In genomic region chr20:2460752-2461424, GRCh38 we compare ENCODE assay signal across 17 cellular contexts.
"Had no signal": no experiment of that assay in that cellular context is flagged by ENCODE, and none has a peak within 500 bp of the region (broad histone marks: within the 10 kb centered on the region; RNA-seq: fewer than 3 reads in every experiment).

No MANE protein-coding gene starts in this region.

- H3K9me3 Mint-ChIP-seq: activated B cell treated with CpG ODN at 0.5 μM for 24 hours; activated naive CD4-positive, alpha-beta T cell treated with anti-CD3 and anti-CD28 coated beads, Interleukin-2, amount 50 U/mL, for 72 hours; central memory CD8-positive, alpha-beta T cell; nephron progenitor cell had no signal

- H3K9me3 ChIP-seq: right atrium auricular region, transverse colon, vagina had no signal

- H3K27ac ChIP-seq: brain microvascular endothelial cell, right atrium auricular region, transverse colon, vagina had no signal

- H3K4me3 ChIP-seq: right atrium auricular region, transverse colon, vagina had no signal

- H3K27me3 Mint-ChIP-seq: activated B cell treated with CpG ODN at 0.5 μM for 24 hours; central memory CD8-positive, alpha-beta T cell; progenitor cell of endocrine pancreas had no signal

- H3K4me1 ChIP-seq: right atrium auricular region, transverse colon, vagina had no signal

- DNase-seq: activated B cell treated with CpG ODN at 0.5 μM for 24 hours; activated effector memory CD4-positive, alpha-beta T cell treated with Interleukin-2 at 50 U/mL for 16 hours; anterior cingulate cortex; brain microvascular endothelial cell; cortex of kidney; effector CD4-positive, alpha-beta T cell; foreskin melanocyte; nephron progenitor cell; small intestine; stimulated activated CD4-positive, alpha-beta T cell treated with anti-CD3 and anti-CD28 coated beads, Interleukin-4, amount 100 ng/mL, for 24 hours; stimulated activated naive CD4-positive, alpha-beta T cell treated with Interleukin-2 at 50 U/mL for 16 hours; transverse colon had no signal

- H3K4me3 Mint-ChIP-seq: activated B cell treated with CpG ODN at 0.5 μM for 24 hours; central memory CD8-positive, alpha-beta T cell; nephron progenitor cell had no signal

- H3K27ac Mint-ChIP-seq: activated B cell treated with CpG ODN at 0.5 μM for 24 hours, nephron progenitor cell, progenitor cell of endocrine pancreas had no signal
